8 cellular contexts compared by ENCODE assay signal in genomic region chr3:98731720-98732238, GRCh38. TPM values are rescaled to one million over a fixed set of nuclear protein-coding genes. Genes with fewer than 3 reads are reported as not detected.
DNase-seq lines count a peak whose midpoint lies in the region; ATAC-seq and TF ChIP-seq lines count a peak whose summit lies in the region.

No MANE protein-coding gene starts in this region.

- H3K36me3 ChIP-seq in right atrium auricular region (no peaks in the 10 kb centered on the region), uterus (no peaks in the 10 kb centered on the region)

- H3K4me3 ChIP-seq in right atrium auricular region (peak overlapping the region; percentile 78 to 90), cardiac fibroblast (replicated peaks in 1 of 2; ENCODE audit: low read depth in 2 of 2, low read length in 2 of 2) (peak overlapping the region; percentile 89 to 93), uterus (peak overlapping the region; percentile 59 to 62)

- H3K4me1 ChIP-seq in right atrium auricular region (peaks cover 0 to 21% of the 10 kb centered on the region in 2 donors), uterus (no peaks in the 10 kb centered on the region)

- TF ChIP-seq CTCF in right atrium auricular region (IDR thresholded peaks at IDR 0.05): no peak
- TF ChIP-seq CTCF in cardiac fibroblast (IDR thresholded peaks at IDR 0.05; ENCODE audit: low read depth, low read length): no peak
- no peak for TF ChIP-seq CTCF in uterus (IDR thresholded peaks at IDR 0.05)

- H3K27ac ChIP-seq in right atrium auricular region (peak overlapping the region; percentile 91 to 95), uterus (peak overlapping the region; percentile 69 to 76)

- intact Hi-C loops in Right ventricle myocardium inferior (cut with DNase I): loop anchor here (2.0 to 5.0 kb wide), 3 partner anchors 39 to 129 kb away; no protein-coding TSS in a partner anchor
- intact Hi-C loops in uterus (cut with DNase I; ENCODE audit: low total_unique reads): no loop called here

- no peak for DNase-seq in right atrium auricular region (ENCODE audit: low spot score)
- DNase-seq in Right ventricle myocardium inferior (ENCODE audit: missing footprints): no peak
- DNase-seq in cardiac fibroblast (ENCODE audit: low read depth in 2 of 2): no peak
- peak; percentile 23 to 52 for DNase-seq in lung microvascular endothelial cell (ENCODE audit: low read depth in 2 of 2)
- no peak for DNase-seq in uterus
- DNase-seq in NCI-H748 treated with DMSO at 0.1 percent for 48 hours (lab: John Stamatoyannopoulos, UW): no peak
- no peak for DNase-seq in T1000 (lab: John Stamatoyannopoulos, UW)

- H3K9me3 ChIP-seq in right atrium auricular region: no peaks in the 10 kb centered on the region
- no peaks in the 10 kb centered on the region for H3K9me3 ChIP-seq in uterus

- no peak for TF ChIP-seq POLR2A in uterus (IDR thresholded peaks at IDR 0.05)

- no peak for ATAC-seq in Right ventricle myocardium inferior
- no peak for ATAC-seq in HG02870 (IDR thresholded peaks at IDR 0.05; ENCODE audit: unreplicated experiment)

- no peaks in the 10 kb centered on the region for H3K27me3 ChIP-seq in right atrium auricular region
- no peaks in the 10 kb centered on the region for H3K27me3 ChIP-seq in uterus

RNA-seq across cellular contexts. Expression of gene ST3GAL6, which starts 31.4 kb away (rescaled TPM):
- total RNA-seq in right atrium auricular region: 10 to 100 TPM; 25.9 to 27.2 TPM
- 27.1 TPM for total RNA-seq in Right ventricle myocardium inferior
- total RNA-seq in lung microvascular endothelial cell: 24.8 and 30.8 TPM in 2 replicates
- 10 to 100 TPM in 2 of 4 donors, 1 to 10 TPM in 2; 1.8 to 14.9 (median 9.6) TPM for total RNA-seq in uterus

Comparison
In these comparisons a context has a peak if more than half of its experiments do, and no peak if none do; other contexts are left out.
1. DNase-seq: peak in lung microvascular endothelial cell (2 of 2); none in right atrium auricular region (single experiment), Right ventricle myocardium inferior (single experiment), cardiac fibroblast (0 of 2), uterus (0 of 2), NCI-H748 treated with DMSO at 0.1 percent for 48 hours (single experiment) and T1000 (single experiment).
2. Peak in every context shown above with its lines, with median percentiles within 50 percentile points of each other: H3K4me3 ChIP-seq.